In the genomic region with DNA sequence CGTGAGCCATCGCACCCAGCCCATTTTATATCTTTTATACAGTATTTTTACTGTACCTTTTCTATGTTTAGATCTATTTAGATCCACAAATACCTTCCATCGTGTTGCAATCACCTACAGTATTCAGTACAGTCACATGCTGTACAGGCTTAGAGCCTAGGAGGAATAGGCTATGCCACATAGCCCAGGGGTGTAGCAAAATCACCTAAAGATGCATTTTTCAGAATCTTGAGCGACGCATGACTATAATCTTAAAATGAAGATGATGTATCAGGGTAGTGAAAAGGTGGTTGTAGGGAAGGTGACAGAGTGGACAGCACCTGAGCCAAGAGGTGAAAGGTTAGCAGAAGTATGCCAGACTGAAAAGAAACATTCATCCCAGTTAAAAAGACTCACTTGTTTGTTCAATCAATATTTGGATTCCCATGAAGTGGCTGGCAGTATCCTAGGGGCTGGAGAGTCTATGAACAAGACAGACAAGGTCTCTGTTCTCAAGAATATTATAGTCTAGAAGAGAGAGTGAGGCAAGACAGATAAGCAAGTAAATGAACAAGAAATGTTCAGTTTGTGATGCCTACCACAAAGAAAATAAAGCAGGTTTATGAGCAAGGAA, we compare ENCODE assay signal across 1 cellular context.
TF ChIP-seq lines count a peak whose summit lies in the region.

No MANE protein-coding gene starts in this region.

TF ChIP-seq in HepG2, 621 proteins besides CTCF, POLR2A, EP300 and RAD21 (continued from another document and continues in another):
- TF ChIP-seq ZNF710 (CRISPR knock-in tag; IDR thresholded peaks at IDR 0.05; ENCODE audit: borderline replicate concordance) (0 out of 2 replicates have a peak, but pooled peaks have one; percentile 36), ZNF878 (CRISPR knock-in tag; IDR thresholded peaks at IDR 0.05) (no peak), SMC3 (IDR thresholded peaks at IDR 0.05; ENCODE audit: low read length) (no peak), ZFP37 (CRISPR knock-in tag; IDR thresholded peaks at IDR 0.05; ENCODE audit: borderline replicate concordance) (no peak), SMYD3 (CRISPR knock-in tag; IDR thresholded peaks at IDR 0.05) (no peak), AHDC1 (CRISPR knock-in tag; IDR thresholded peaks at IDR 0.05; ENCODE audit: borderline replicate concordance) (no peak; the same call in 1 of the 2 replicates), ZNF619 (CRISPR knock-in tag; IDR thresholded peaks at IDR 0.05) (no peak), RXRB (CRISPR knock-in tag; IDR thresholded peaks at IDR 0.05; ENCODE audit: borderline replicate concordance) (peak; percentile 86), ZNF709 (CRISPR knock-in tag; IDR thresholded peaks at IDR 0.05) (no peak), ZFP36L1 (CRISPR knock-in tag; IDR thresholded peaks at IDR 0.05) (no peak), ZNF121 (CRISPR knock-in tag; IDR thresholded peaks at IDR 0.05) (no peak), THYN1 (CRISPR knock-in tag; IDR thresholded peaks at IDR 0.05; ENCODE audit: borderline replicate concordance, low read depth) (no peak), ZNF362 (CRISPR knock-in tag; IDR thresholded peaks at IDR 0.05; ENCODE audit: borderline replicate concordance) (no peak), HNRNPL (IDR thresholded peaks at IDR 0.05; ENCODE audit: low read depth, low read length) (no peak), RBM39 (IDR thresholded peaks at IDR 0.05; ENCODE audit: low read depth, low read length, poor library complexity, severe bottlenecking) (no peak), SOX6 (IDR thresholded peaks at IDR 0.05) (no peak), SOX6 (CRISPR knock-in tag; IDR thresholded peaks at IDR 0.05) (peak; percentile 80), NCOA1 (CRISPR knock-in tag; IDR thresholded peaks at IDR 0.05) (no peak), ZBTB7B (CRISPR knock-in tag; IDR thresholded peaks at IDR 0.05) (0 out of 2 replicates have a peak, but pooled peaks have one; percentile 25), ZBTB42 (CRISPR knock-in tag; IDR thresholded peaks at IDR 0.05) (no peak), MTF1 (CRISPR knock-in tag; IDR thresholded peaks at IDR 0.05) (no peak), TCF7 (IDR thresholded peaks at IDR 0.05; ENCODE audit: low read depth) (peak; percentile 76), ZKSCAN5 (CRISPR knock-in tag; IDR thresholded peaks at IDR 0.05) (no peak), PRMT3 (CRISPR knock-in tag; IDR thresholded peaks at IDR 0.05; ENCODE audit: borderline replicate concordance, low read depth) (no peak), ZNF670 (CRISPR knock-in tag; IDR thresholded peaks at IDR 0.05; ENCODE audit: borderline replicate concordance) (no peak), ATM (IDR thresholded peaks at IDR 0.05; ENCODE audit: borderline replicate concordance) (no peak), SOX5 (CRISPR knock-in tag; IDR thresholded peaks at IDR 0.05; ENCODE audit: borderline replicate concordance) (peak; percentile 68; the same call in 1 of the 2 replicates), ZNF580 (CRISPR knock-in tag; IDR thresholded peaks at IDR 0.05; ENCODE audit: borderline replicate concordance, low read depth) (no peak), ADNP (CRISPR knock-in tag; IDR thresholded peaks at IDR 0.05) (no peak)
- TF ChIP-seq, protein P1, sequence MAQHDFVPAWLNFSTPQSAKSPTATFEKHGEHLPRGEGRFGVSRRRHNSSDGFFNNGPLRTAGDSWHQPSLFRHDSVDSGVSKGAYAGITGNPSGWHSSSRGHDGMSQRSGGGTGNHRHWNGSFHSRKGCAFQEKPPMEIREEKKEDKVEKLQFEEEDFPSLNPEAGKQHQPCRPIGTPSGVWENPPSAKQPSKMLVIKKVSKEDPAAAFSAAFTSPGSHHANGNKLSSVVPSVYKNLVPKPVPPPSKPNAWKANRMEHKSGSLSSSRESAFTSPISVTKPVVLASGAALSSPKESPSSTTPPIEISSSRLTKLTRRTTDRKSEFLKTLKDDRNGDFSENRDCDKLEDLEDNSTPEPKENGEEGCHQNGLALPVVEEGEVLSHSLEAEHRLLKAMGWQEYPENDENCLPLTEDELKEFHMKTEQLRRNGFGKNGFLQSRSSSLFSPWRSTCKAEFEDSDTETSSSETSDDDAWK (CRISPR knock-in tag; IDR thresholded peaks at IDR 0.05): no peak
- TF ChIP-seq, protein P2, sequence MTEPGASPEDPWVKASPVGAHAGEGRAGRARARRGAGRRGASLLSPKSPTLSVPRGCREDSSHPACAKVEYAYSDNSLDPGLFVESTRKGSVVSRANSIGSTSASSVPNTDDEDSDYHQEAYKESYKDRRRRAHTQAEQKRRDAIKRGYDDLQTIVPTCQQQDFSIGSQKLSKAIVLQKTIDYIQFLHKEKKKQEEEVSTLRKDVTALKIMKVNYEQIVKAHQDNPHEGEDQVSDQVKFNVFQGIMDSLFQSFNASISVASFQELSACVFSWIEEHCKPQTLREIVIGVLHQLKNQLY (CRISPR knock-in tag; IDR thresholded peaks at IDR 0.05): 0 out of 2 replicates have a peak, but pooled peaks have one; percentile 43
- TF ChIP-seq, protein P3, sequence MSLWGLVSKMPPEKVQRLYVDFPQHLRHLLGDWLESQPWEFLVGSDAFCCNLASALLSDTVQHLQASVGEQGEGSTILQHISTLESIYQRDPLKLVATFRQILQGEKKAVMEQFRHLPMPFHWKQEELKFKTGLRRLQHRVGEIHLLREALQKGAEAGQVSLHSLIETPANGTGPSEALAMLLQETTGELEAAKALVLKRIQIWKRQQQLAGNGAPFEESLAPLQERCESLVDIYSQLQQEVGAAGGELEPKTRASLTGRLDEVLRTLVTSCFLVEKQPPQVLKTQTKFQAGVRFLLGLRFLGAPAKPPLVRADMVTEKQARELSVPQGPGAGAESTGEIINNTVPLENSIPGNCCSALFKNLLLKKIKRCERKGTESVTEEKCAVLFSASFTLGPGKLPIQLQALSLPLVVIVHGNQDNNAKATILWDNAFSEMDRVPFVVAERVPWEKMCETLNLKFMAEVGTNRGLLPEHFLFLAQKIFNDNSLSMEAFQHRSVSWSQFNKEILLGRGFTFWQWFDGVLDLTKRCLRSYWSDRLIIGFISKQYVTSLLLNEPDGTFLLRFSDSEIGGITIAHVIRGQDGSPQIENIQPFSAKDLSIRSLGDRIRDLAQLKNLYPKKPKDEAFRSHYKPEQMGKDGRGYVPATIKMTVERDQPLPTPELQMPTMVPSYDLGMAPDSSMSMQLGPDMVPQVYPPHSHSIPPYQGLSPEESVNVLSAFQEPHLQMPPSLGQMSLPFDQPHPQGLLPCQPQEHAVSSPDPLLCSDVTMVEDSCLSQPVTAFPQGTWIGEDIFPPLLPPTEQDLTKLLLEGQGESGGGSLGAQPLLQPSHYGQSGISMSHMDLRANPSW (CRISPR knock-in tag; IDR thresholded peaks at IDR 0.05; ENCODE audit: borderline replicate concordance): no peak
- TF ChIP-seq, protein P4, sequence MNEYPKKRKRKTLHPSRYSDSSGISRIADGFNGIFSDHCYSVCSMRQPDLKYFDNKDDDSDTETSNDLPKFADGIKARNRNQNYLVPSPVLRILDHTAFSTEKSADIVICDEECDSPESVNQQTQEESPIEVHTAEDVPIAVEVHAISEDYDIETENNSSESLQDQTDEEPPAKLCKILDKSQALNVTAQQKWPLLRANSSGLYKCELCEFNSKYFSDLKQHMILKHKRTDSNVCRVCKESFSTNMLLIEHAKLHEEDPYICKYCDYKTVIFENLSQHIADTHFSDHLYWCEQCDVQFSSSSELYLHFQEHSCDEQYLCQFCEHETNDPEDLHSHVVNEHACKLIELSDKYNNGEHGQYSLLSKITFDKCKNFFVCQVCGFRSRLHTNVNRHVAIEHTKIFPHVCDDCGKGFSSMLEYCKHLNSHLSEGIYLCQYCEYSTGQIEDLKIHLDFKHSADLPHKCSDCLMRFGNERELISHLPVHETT (CRISPR knock-in tag; conservative IDR thresholded peaks at IDR 0.05): no peak
- TF ChIP-seq, protein P5, sequence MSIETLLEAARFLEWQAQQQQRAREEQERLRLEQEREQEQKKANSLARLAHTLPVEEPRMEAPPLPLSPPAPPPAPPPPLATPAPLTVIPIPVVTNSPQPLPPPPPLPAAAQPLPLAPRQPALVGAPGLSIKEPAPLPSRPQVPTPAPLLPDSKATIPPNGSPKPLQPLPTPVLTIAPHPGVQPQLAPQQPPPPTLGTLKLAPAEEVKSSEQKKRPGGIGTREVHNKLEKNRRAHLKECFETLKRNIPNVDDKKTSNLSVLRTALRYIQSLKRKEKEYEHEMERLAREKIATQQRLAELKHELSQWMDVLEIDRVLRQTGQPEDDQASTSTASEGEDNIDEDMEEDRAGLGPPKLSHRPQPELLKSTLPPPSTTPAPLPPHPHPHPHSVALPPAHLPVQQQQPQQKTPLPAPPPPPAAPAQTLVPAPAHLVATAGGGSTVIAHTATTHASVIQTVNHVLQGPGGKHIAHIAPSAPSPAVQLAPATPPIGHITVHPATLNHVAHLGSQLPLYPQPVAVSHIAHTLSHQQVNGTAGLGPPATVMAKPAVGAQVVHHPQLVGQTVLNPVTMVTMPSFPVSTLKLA (IDR thresholded peaks at IDR 0.05): no peak
- TF ChIP-seq, protein P6, sequence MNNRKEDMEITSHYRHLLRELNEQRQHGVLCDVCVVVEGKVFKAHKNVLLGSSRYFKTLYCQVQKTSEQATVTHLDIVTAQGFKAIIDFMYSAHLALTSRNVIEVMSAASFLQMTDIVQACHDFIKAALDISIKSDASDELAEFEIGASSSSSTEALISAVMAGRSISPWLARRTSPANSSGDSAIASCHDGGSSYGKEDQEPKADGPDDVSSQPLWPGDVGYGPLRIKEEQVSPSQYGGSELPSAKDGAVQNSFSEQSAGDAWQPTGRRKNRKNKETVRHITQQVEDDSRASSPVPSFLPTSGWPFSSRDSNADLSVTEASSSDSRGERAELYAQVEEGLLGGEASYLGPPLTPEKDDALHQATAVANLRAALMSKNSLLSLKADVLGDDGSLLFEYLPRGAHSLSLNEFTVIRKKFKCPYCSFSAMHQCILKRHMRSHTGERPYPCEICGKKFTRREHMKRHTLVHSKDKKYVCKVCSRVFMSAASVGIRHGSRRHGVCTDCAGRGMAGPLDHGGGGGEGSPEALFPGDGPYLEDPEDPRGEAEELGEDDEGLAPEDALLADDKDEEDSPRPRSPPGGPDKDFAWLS (CRISPR knock-in tag; IDR thresholded peaks at IDR 0.05; ENCODE audit: borderline replicate concordance): no peak
